Comparison of ENCODE assay signal across 18 cellular contexts in the genomic region with DNA sequence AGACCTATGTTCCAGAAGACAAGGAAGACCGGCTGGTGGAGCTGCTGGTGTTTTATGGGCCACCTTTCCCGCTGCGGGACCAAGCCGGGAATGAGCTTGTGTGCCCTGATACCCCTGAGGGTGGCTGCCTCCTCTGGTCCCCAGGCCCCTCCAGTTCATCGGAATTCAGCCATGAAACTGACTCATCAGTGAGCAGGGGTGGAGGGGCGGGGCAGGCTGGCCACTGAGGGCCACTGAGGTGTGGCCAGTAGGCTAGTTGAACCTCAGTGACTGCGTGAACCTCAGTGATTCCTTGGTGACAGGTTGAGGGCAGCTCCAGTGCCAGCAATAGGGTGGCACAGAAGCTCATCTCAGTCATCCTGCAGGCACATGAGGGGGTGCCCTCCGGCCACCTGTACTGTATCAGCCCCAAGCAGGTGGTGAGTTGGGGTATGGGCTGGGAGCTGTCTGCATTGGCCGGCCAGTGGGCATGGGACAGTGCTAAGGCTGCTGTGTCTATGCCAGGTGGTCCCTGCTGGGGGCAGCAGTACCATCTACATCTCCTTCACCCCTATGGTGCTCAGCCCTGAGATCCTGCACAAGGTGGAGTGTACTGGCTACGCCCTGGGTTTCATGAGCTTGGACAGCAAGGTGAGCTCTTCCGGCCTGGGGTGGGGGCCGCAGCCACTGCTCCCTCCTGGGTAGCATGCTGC. TPM values are rescaled to one million over a fixed set of nuclear protein-coding genes. Genes with fewer than 3 reads are reported as not detected.
DNase-seq lines count a peak whose midpoint lies in the region; ATAC-seq, FAIRE-seq and TF ChIP-seq lines count a peak whose summit lies in the region.
"Had no signal": no experiment of that assay in that cellular context is flagged by ENCODE, and none has a peak within 500 bp of the region (broad histone marks: within the 10 kb centered on the region; RNA-seq: fewer than 3 reads in every experiment).

No MANE protein-coding gene starts in this region.

- peak overlapping the region in 1 of 2 experiments; percentile 2; a peak in 2 of 4 replicates for H3K9ac ChIP-seq in K562 (ENCODE audit: insufficient read depth in 1 of 2, low read depth in 2 of 2, low read length in 2 of 2)

- no peak for FAIRE-seq in K562 (lab: Jason Lieb, UNC)
- FAIRE-seq: GM19239, keratinocyte had no signal

- peaks cover 0 to 32% of the 10 kb centered on the region in 2 experiments; a peak in 3 of 5 replicates for H3K4me1 ChIP-seq in K562 (replicated peaks in 1 of 2; ENCODE audit: control insufficient read depth in 2 of 2, insufficient read depth in 2 of 2, low read length in 2 of 2)
- H3K4me1 ChIP-seq: SJSA1 had no signal

- H3K27ac ChIP-seq in K562 (ENCODE audit: extremely low read depth, low read depth, low read length): no peak overlapping the region
- H3K27ac ChIP-seq: esophagus muscularis mucosa, ovary, SJSA1, skin epidermis had no signal

- TF ChIP-seq CTCF in GM13977 (IDR thresholded peaks at IDR 0.05; ENCODE audit: extremely low read depth, insufficient read depth, missing control alignments): peak; percentile 18
- TF ChIP-seq CTCF in K562 (IDR thresholded peaks at IDR 0.05 in 2 of 3, conservative IDR thresholded peaks at IDR 0.05 in 1 of 3; ENCODE audit: insufficient read depth in 2 of 3, low read depth in 1 of 3, low read length in 3 of 3): 0 out of 6 replicates have a peak, but pooled peaks of 1 of the 3 experiments have one; percentile 11

- peaks cover 9 to 37% of the 10 kb centered on the region in 2 experiments; a peak in 4 of 5 replicates for H3K27me3 ChIP-seq in K562 (ENCODE audit: control insufficient read depth in 2 of 2, insufficient read depth in 2 of 2, low read length in 2 of 2)
- H3K27me3 ChIP-seq: esophagus muscularis mucosa, ovary, SJSA1 had no signal

- H3K9me1 ChIP-seq in K562 (ENCODE audit: control insufficient read depth, insufficient read depth, low read length): no peaks in the 10 kb centered on the region

- H3K9me3 ChIP-seq in K562 (replicated peaks; ENCODE audit: control insufficient read depth, insufficient read depth, low read depth, low read length): no peaks in the 10 kb centered on the region
- H3K9me3 ChIP-seq: esophagus muscularis mucosa, ovary, SJSA1 had no signal

- TF ChIP-seq RAD21 in K562 (CRISPR knock-in tag; conservative IDR thresholded peaks at IDR 0.05 in 1 of 2, IDR thresholded peaks at IDR 0.05 in 1 of 2): no peak

- H3K79me2 ChIP-seq in K562 (ENCODE audit: control insufficient read depth, insufficient read depth, low read length): no peaks in the 10 kb centered on the region

- peak; percentile 21 for ATAC-seq in K562
- no peak for ATAC-seq in HG02610 (IDR thresholded peaks at IDR 0.05; ENCODE audit: unreplicated experiment)

- peaks cover 9% of the 10 kb centered on the region; the same call in 1 of the 3 replicates for H3K36me3 ChIP-seq in K562 (ENCODE audit: control insufficient read depth, insufficient read depth, low read length)
- H3K36me3 ChIP-seq: ovary had no signal

- TF ChIP-seq EP300 in K562 (IDR thresholded peaks at IDR 0.05; ENCODE audit: low read length): no peak

- CTCF ChIA-PET in K562 (lab: Yijun Ruan, JAX; ENCODE audit: low intra/inter-chr PET ratio): no interaction called here

- no TSS peak for BruUV-seq in K562 (replicated peaks; lab: Mats Ljungman, UMichigan)

- in situ Hi-C loops in Caki2 (cut with HindIII; ENCODE audit: low pct_unique_long_range_greater_than_20kb, low sequenced_read_pairs) (no loop called here), GM13977 (cut with MboI; ENCODE audit: low pct_unique_long_range_greater_than_20kb, low sequenced_read_pairs, unreplicated experiment) (no loop called here), K562 (cut with MboI) (loop anchor here (5.0 kb wide), 1 partner anchor 536 kb away; no protein-coding TSS in a partner anchor)

- intact Hi-C loops in K562 (cut with micrococcal nuclease): loop anchor here (5.0 kb wide), 3 partner anchors 144 to 366 kb away; a partner anchor contains a TSS

- no peak overlapping the region for H2AFZ ChIP-seq in K562 (ENCODE audit: low read depth, low read length)

- H3K4me3 ChIP-seq in K562: no peak overlapping the region
- H3K4me3 ChIP-seq: esophagus muscularis mucosa, ovary, SJSA1, skin epidermis had no signal

- H3K4me2 ChIP-seq in K562 (ENCODE audit: insufficient read depth, low read length): no peak overlapping the region

- no peak; the same call in 1 of the 2 replicates for TF ChIP-seq POLR2A in K562 (conservative IDR thresholded peaks at IDR 0.05)

- peaks cover 27% of the 10 kb centered on the region for H4K20me1 ChIP-seq in K562 (replicated peaks; ENCODE audit: control insufficient read depth, insufficient read depth, low read length)

- WGBS in K562 (ENCODE audit: insufficient coverage, low coverage, missing lambda C conversion rate): 25% methylated on average over 12 of the region's 12 CpGs

- POLR2A ChIA-PET in K562 (lab: Yijun Ruan, JAX): interaction anchor here (0.6 to 2.0 kb wide), 7 partner anchors 14 to 167 kb away, joined by 3 to 5 read pairs (median 3); a partner anchor contains a TSS

- DNase-seq in Caki2 (ENCODE audit: low read depth): peak; percentile 22
- no peak for DNase-seq in GM13977 (ENCODE audit: low spot score)
- peak; percentile 47 to 70 (median 57) for DNase-seq in K562 (ENCODE audit: extremely low read depth in 1 of 4, low spot score in 3 of 4)
- DNase-seq in mesenteric fat pad (ENCODE audit: low spot score): peak; percentile 75
- DNase-seq in effector CD4-positive, alpha-beta T cell: no peak
- no peak for DNase-seq in SHP77 treated with DMSO at 0.1 percent for 48 hours (lab: John Stamatoyannopoulos, UW)
- no peak for DNase-seq in DMS79 (lab: John Stamatoyannopoulos, UW)
- DNase-seq: activated naive CD4-positive, alpha-beta T cell; NCI-H1105; NK-92 treated with Interleukin-12 subunit alpha and Interleukin-12 subunit beta, amount 100 ng/mL, for 24 hours; stimulated activated naive B cell treated with anti-CD40 and anti-IgM and Interleukin-4, amounts not matched to agents 10 μg/mL and 1 μg/mL and 100 μg/mL, for 72 hours had no signal

RNA-seq across cellular contexts. Expression of a gene that starts 20.3 kb away (rescaled TPM):
- 41.3 and 44.5 TPM in 2 replicates for total RNA-seq in Caki2 (2014; rRNA removed; shearing (Covaris generic); ENCODE audit: low replicate concordance)
- total RNA-seq in K562 (2011; cell fraction: chromatin; rRNA removed; ENCODE audit: low replicate concordance): 89.1 and 251 TPM in 2 replicates
- total RNA-seq in K562 (2011; cell fraction: nucleolus; rRNA removed): 210 and 237 TPM in 2 replicates
- total RNA-seq in K562 (2011; cell fraction: nucleoplasm; rRNA removed): 121 and 146 TPM in 2 replicates
- 55.0 and 66.3 TPM in 2 replicates for total RNA-seq in K562 (2014; rRNA removed)
- 23.6 and 34.5 TPM in 2 replicates for total RNA-seq in K562 (2014; rRNA removed; fragmentation: Illumina TruSeq; extraction: Trizol)
- 53.5 and 62.3 TPM in 2 replicates for total RNA-seq in K562 (2015; rRNA removed; fragmentation: Illumina TruSeq; extraction: Trizol)
- total RNA-seq in K562 (2021): 66.8 and 67.9 TPM in 2 replicates
- 60.2 and 92.0 TPM in 2 replicates for polyA plus RNA-seq in K562 (2011; rRNA removed)
- polyA plus RNA-seq in K562 (2011; cell fraction: cytosol; rRNA removed): 63.6 and 69.7 TPM in 2 replicates
- polyA plus RNA-seq in K562 (2011; cell fraction: nucleus; rRNA removed): 347 and 373 TPM in 2 replicates
- polyA plus RNA-seq in K562 (2012): 60.7 and 67.7 TPM in 2 replicates
- polyA plus RNA-seq in K562 (2014; fragmentation: Illumina TruSeq; extraction: Trizol): 54.5 and 57.2 TPM in 2 replicates
- 1 to 10 TPM; 4.0 to 7.9 TPM for polyA plus RNA-seq in K562 (2014; fragmentation: Nextera tagmentation; extraction: Ambion mirVana)
- polyA plus RNA-seq in K562 (2014; rRNA removed): 88.9 and 96.0 TPM in 2 replicates
- 66.3 and 72.1 TPM in 2 replicates for polyA minus RNA-seq in K562 (2011; rRNA and poly(A)+ RNA removed)
- polyA minus RNA-seq in K562 (2011; cell fraction: cytosol; rRNA and poly(A)+ RNA removed): 31.5 and 38.0 TPM in 2 replicates
- polyA minus RNA-seq in K562 (2011; cell fraction: nucleus; rRNA and poly(A)+ RNA removed): 111 and 182 TPM in 2 replicates
- total RNA-seq in mesenteric fat pad: 67.6 TPM

RNA-seq across cellular contexts. Expression of a gene that starts 21.8 kb away (rescaled TPM):
- 2.9 and 9.8 TPM in 2 replicates for total RNA-seq in Caki2 (2014; rRNA removed; shearing (Covaris generic); ENCODE audit: low replicate concordance)
- total RNA-seq in K562 (2011; cell fraction: chromatin; rRNA removed; ENCODE audit: low replicate concordance): 14.4 and 29.3 TPM in 2 replicates
- 19.7 and 21.7 TPM in 2 replicates for total RNA-seq in K562 (2011; cell fraction: nucleolus; rRNA removed)
- 17.0 and 17.3 TPM in 2 replicates for total RNA-seq in K562 (2011; cell fraction: nucleoplasm; rRNA removed)
- total RNA-seq in K562 (2014; rRNA removed) (13.3 and 25.3 TPM in 2 replicates), K562 (2014; rRNA removed; fragmentation: Illumina TruSeq; extraction: Trizol) (3.2 and 3.3 TPM in 2 replicates), K562 (2015; rRNA removed; fragmentation: Illumina TruSeq; extraction: Trizol) (4.1 and 5.0 TPM in 2 replicates), K562 (2021) (33.0 and 33.1 TPM in 2 replicates), mesenteric fat pad (40.0 TPM)
- polyA plus RNA-seq in K562 (2011; rRNA removed) (37.6 and 37.8 TPM in 2 replicates), K562 (2014; fragmentation: Illumina TruSeq; extraction: Trizol) (39.2 and 47.3 TPM in 2 replicates), K562 (2014; fragmentation: Nextera tagmentation; extraction: Ambion mirVana) (10 to 100 TPM; 19.5 to 37.7 TPM), K562 (2014; rRNA removed) (27.6 and 37.7 TPM in 2 replicates)
- 45.5 and 50.8 TPM in 2 replicates for polyA plus RNA-seq in K562 (2011; cell fraction: cytosol; rRNA removed)
- polyA plus RNA-seq in K562 (2011; cell fraction: nucleus; rRNA removed): 61.3 and 86.0 TPM in 2 replicates
- 32.0 and 43.5 TPM in 2 replicates for polyA plus RNA-seq in K562 (2012)
- polyA minus RNA-seq in K562 (2011; rRNA and poly(A)+ RNA removed): 29.7 and 37.4 TPM in 2 replicates
- polyA minus RNA-seq in K562 (2011; cell fraction: cytosol; rRNA and poly(A)+ RNA removed): 21.7 and 26.8 TPM in 2 replicates
- 24.2 and 32.2 TPM in 2 replicates for polyA minus RNA-seq in K562 (2011; cell fraction: nucleus; rRNA and poly(A)+ RNA removed)

RNA-seq across cellular contexts. Expression of a gene that starts 48.7 kb away (rescaled TPM):
- 14.7 and 17.3 TPM in 2 replicates for total RNA-seq in Caki2 (2014; rRNA removed; shearing (Covaris generic); ENCODE audit: low replicate concordance)
- total RNA-seq in K562 (2011; cell fraction: chromatin; rRNA removed; ENCODE audit: low replicate concordance): 34.0 and 89.9 TPM in 2 replicates
- 19.0 and 27.6 TPM in 2 replicates for total RNA-seq in K562 (2011; cell fraction: nucleolus; rRNA removed)
- 36.4 and 39.6 TPM in 2 replicates for total RNA-seq in K562 (2011; cell fraction: nucleoplasm; rRNA removed)
- 32.8 and 35.0 TPM in 2 replicates for total RNA-seq in K562 (2014; rRNA removed)
- 50.0 and 55.2 TPM in 2 replicates for total RNA-seq in K562 (2014; rRNA removed; fragmentation: Illumina TruSeq; extraction: Trizol)
- total RNA-seq in K562 (2015; rRNA removed; fragmentation: Illumina TruSeq; extraction: Trizol): 44.7 and 47.6 TPM in 2 replicates
- 48.6 and 56.4 TPM in 2 replicates for total RNA-seq in K562 (2021)
- 63.4 and 87.6 TPM in 2 replicates for polyA plus RNA-seq in K562 (2011; rRNA removed)
- 27.9 and 44.8 TPM in 2 replicates for polyA plus RNA-seq in K562 (2011; cell fraction: cytosol; rRNA removed)
- polyA plus RNA-seq in K562 (2011; cell fraction: nucleus; rRNA removed): 49.3 and 61.9 TPM in 2 replicates
- polyA plus RNA-seq in K562 (2012): 27.8 and 43.2 TPM in 2 replicates
- 54.1 and 60.9 TPM in 2 replicates for polyA plus RNA-seq in K562 (2014; fragmentation: Illumina TruSeq; extraction: Trizol)
- polyA plus RNA-seq in K562 (2014; fragmentation: Nextera tagmentation; extraction: Ambion mirVana): 10 to 100 TPM; 15.7 to 19.8 TPM
- 48.7 and 50.3 TPM in 2 replicates for polyA plus RNA-seq in K562 (2014; rRNA removed)
- polyA minus RNA-seq in K562 (2011; rRNA and poly(A)+ RNA removed): 80.0 and 84.2 TPM in 2 replicates
- 41.3 and 44.5 TPM in 2 replicates for polyA minus RNA-seq in K562 (2011; cell fraction: cytosol; rRNA and poly(A)+ RNA removed)
- polyA minus RNA-seq in K562 (2011; cell fraction: nucleus; rRNA and poly(A)+ RNA removed): 28.9 and 51.4 TPM in 2 replicates
- total RNA-seq in mesenteric fat pad: 51.8 TPM

Comparison
In these comparisons a context has a peak if more than half of its experiments do, and no peak if none do; other contexts are left out.
1. DNase-seq: peak in Caki2 (single experiment), K562 (4 of 4) and mesenteric fat pad (single experiment); none in GM13977 (single experiment), effector CD4-positive, alpha-beta T cell (single experiment), SHP77 treated with DMSO at 0.1 percent for 48 hours (single experiment) and DMS79 (single experiment).